In genomic region chr19:8528500-8528899, GRCh38 we compare ENCODE assay signal across 1 cellular context.
TF ChIP-seq lines count a peak whose summit lies in the region.

No MANE protein-coding gene starts in this region.

TF ChIP-seq in HepG2, 621 proteins besides CTCF, POLR2A, EP300 and RAD21:
- TF ChIP-seq ZFAT (CRISPR knock-in tag; conservative IDR thresholded peaks at IDR 0.05) = no peak
- peak; percentile 12 for TF ChIP-seq ZEB1 (IDR thresholded peaks at IDR 0.05; ENCODE audit: insufficient replicate concordance, low read depth)
